ENCODE assay signal across 8 cellular contexts in the genomic region with DNA sequence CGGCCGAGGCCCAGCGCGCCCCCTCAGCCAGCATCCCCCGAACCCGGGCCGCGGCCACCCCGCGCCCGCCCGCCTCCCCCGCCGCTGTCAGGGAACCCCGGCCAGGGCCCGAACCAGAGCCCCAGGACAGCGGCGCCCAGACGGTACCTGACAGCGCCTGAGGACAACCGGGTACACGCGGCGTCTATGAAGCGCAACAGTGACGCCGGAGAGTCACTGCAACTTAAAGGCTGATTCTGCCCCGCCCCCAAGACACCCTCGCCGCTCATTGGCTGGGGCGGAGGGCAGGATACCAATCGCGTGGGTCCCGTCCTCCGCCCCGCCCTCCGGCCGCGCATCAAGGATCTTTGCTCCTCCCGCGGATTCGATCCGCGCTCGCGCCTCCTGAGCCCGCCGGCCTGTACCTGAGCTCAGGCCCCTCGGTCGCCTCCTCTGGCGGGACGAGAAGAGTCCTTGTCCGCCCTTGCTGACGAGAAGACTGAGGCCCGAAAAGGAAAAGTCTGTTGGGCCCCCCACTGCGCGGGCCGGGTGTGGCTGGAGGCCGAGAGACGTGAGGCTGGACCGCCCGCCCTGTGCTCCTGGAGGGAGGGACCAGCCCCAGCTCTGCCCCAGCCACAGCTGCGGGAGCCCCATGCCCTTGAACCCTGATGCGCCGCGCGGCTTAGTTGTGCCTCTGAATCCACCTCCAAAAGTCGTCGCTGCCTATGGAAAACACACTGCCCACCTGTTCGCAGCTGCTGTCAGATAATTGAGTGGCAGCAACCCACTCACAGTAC. TPM values are rescaled to one million over a fixed set of nuclear protein-coding genes. Genes with fewer than 3 reads are reported as not detected.
DNase-seq lines count a peak whose midpoint lies in the region; ATAC-seq and TF ChIP-seq lines count a peak whose summit lies in the region.

A gene (minus strand): TSS at position 198 of the 776 bp plus-strand sequence. CDS start 6,752 bp downstream, outside the sequence.

- H3K9ac ChIP-seq in Karpas-422 (ENCODE audit: low read length), result peak within 1 kb of the TSS; percentile 75

- no peak within 1 kb of the TSS for H2AFZ ChIP-seq in Karpas-422 (ENCODE audit: low read length)

- 23% methylated on average over 3 of the region's 70 CpGs for WGBS in esophagus muscularis mucosa

- H3K36me3 ChIP-seq in Karpas-422 (ENCODE audit: insufficient read depth, low read length), result no peaks in the 10 kb centered on the region
- no peaks in the 10 kb centered on the region for H3K36me3 ChIP-seq in esophagus muscularis mucosa
- no peaks in the 10 kb centered on the region for H3K36me3 ChIP-seq in muscle layer of duodenum (ENCODE audit: control insufficient read depth in 1 of 2, insufficient read depth in 2 of 2, low read length in 2 of 2)

- no peaks in the 10 kb centered on the region for H4K20me1 ChIP-seq in Karpas-422 (ENCODE audit: insufficient read depth, low read depth, low read length)

- intact Hi-C loops in esophagus muscularis mucosa (cut with DNase I), result loop anchor here (5.0 kb wide), 1 partner anchor 323 kb away; a partner anchor contains a TSS

- peak; percentile 92 for TF ChIP-seq POLR2A in esophagus muscularis mucosa (IDR thresholded peaks at IDR 0.05; ENCODE audit: low read depth)

- peaks cover 40% of the 10 kb centered on the region for H3K79me2 ChIP-seq in Karpas-422 (ENCODE audit: low read length)

- peak; percentile 98 for ATAC-seq in GM21786 (IDR thresholded peaks at IDR 0.05; ENCODE audit: unreplicated experiment)

- peak; percentile 69 for DNase-seq in DMS79 (lab: John Stamatoyannopoulos, UW)
- peak; percentile 95 for DNase-seq in Karpas-422
- DNase-seq in RPMI7951 (ENCODE audit: low read depth), result peak; percentile 93
- peak; percentile 91 for DNase-seq in activated T-helper 1 cell treated with Interleukin-2 at 50 U/mL for 16 hours (ENCODE audit: low read depth)
- peak; percentile 98 for DNase-seq in esophagus muscularis mucosa (ENCODE audit: extremely low spot score)
- peak; percentile 93 for DNase-seq in stimulated activated CD8-positive, alpha-beta memory T cell treated with anti-CD3 and anti-CD28 coated beads, Interleukin-7, amount 100 ng/mL, for 24 hours (ENCODE audit: low read depth)

- H3K27me3 ChIP-seq in Karpas-422 (ENCODE audit: low read length) (no peaks in the 10 kb centered on the region), esophagus muscularis mucosa (no peaks in the 10 kb centered on the region), muscle layer of duodenum (ENCODE audit: low read depth, low read length) (no peaks in the 10 kb centered on the region)

- TF ChIP-seq EP300 in esophagus muscularis mucosa (IDR thresholded peaks at IDR 0.05), result no peak

- peaks cover 31% of the 10 kb centered on the region for H3K4me1 ChIP-seq in Karpas-422 (ENCODE audit: low read length)
- H3K4me1 ChIP-seq in esophagus muscularis mucosa, result peaks cover 14 to 46% (median 46%) of the 10 kb centered on the region in 4 donors
- H3K4me1 ChIP-seq in muscle layer of duodenum (ENCODE audit: control insufficient read depth in 1 of 2, insufficient read depth in 2 of 2, low read length in 2 of 2), result peaks cover 7 to 37% of the 10 kb centered on the region in 2 donors

- no peaks in the 10 kb centered on the region for H3K9me3 ChIP-seq in Karpas-422 (ENCODE audit: low read length)
- H3K9me3 ChIP-seq in esophagus muscularis mucosa, result no peaks in the 10 kb centered on the region
- no peaks in the 10 kb centered on the region for H3K9me3 ChIP-seq in muscle layer of duodenum (ENCODE audit: control insufficient read depth in 1 of 2, low read length in 2 of 2)

- H3K27ac ChIP-seq in Karpas-422 (ENCODE audit: low read length), result no peak within 1 kb of the TSS; the same call in 1 of the 2 replicates
- peak within 1 kb of the TSS; percentile 97 to 99 (median 98) for H3K27ac ChIP-seq in esophagus muscularis mucosa (replicated peaks in 1 of 4)
- H3K27ac ChIP-seq in muscle layer of duodenum (ENCODE audit: low read length), result peak within 1 kb of the TSS; percentile 40

- H3K4me3 ChIP-seq in Karpas-422 (ENCODE audit: low read length), result peak within 1 kb of the TSS; percentile 75
- H3K4me3 ChIP-seq in esophagus muscularis mucosa, result peak within 1 kb of the TSS; percentile 79 to 97 (median 94)
- H3K4me3 ChIP-seq in muscle layer of duodenum (ENCODE audit: low read depth in 1 of 2, low read length in 2 of 2), result peak within 1 kb of the TSS; percentile 79 to 85

- H3K4me2 ChIP-seq in Karpas-422 (ENCODE audit: low read depth, low read length, poor library complexity, severe bottlenecking), result peak within 1 kb of the TSS; percentile 67

- no peak for TF ChIP-seq CTCF in esophagus muscularis mucosa (IDR thresholded peaks at IDR 0.05)

- H3K9me2 ChIP-seq in Karpas-422 (replicated peaks; ENCODE audit: insufficient read depth, low read length), result no peaks in the 10 kb centered on the region

RNA-seq across cellular contexts. Expression of the gene that starts here (rescaled TPM):
- total RNA-seq in Karpas-422 (2014; rRNA removed; shearing (Covaris generic); ENCODE audit: low replicate concordance), result 64.8 and 98.4 TPM in 2 replicates
- total RNA-seq in RPMI7951 (2014; rRNA removed; shearing (Covaris generic)), result 167 and 187 TPM in 2 replicates
- total RNA-seq in esophagus muscularis mucosa, result 100 to 1,000 TPM in 3 of 4 donors, 10 to 100 TPM in 1; 98.8 to 169 (median 143) TPM
